Comparison of ENCODE assay signal across 1 cellular context in the genomic region with DNA sequence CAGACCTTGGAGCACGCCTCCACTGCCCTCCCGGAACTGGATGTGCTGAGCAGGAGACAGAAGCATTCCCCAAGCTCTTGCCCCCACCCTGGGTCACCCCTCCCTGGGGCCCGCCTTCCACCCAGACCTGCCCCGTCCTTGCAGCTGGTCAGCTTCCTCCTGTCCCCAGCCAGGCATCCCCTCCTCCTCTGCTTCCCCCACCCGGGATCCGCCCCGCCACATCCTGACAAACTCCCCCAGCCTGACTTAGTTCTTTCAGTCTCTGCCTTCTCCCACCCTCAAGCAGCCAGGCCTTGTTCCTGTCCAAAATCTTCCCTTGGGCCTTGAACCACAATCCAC.
A peak's percentile ranks its signal among the peaks of the same experiment; 100 is the strongest.
TF ChIP-seq lines count a peak whose summit lies in the region.

No MANE protein-coding gene starts in this region.

TF ChIP-seq in HepG2, 621 proteins besides CTCF, POLR2A, EP300 and RAD21 (continued from another document):
- TF ChIP-seq, protein P1, sequence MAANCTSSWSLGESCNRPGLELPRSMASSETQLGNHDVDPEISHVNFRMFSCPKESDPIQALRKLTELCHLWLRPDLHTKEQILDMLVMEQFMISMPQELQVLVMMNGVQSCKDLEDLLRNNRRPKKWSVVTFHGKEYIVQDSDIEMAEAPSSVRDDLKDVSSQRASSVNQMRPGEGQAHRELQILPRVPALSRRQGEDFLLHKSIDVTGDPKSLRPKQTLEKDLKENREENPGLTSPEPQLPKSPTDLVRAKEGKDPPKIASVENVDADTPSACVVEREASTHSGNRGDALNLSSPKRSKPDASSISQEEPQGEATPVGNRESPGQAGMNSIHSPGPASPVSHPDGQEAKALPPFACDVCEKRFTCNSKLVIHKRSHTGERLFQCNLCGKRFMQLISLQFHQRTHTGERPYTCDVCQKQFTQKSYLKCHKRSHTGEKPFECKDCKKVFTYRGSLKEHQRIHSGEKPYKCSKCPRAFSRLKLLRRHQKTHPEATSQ (CRISPR knock-in tag; IDR thresholded peaks at IDR 0.05; ENCODE audit: borderline replicate concordance), result no peak
- no peak for TF ChIP-seq TAF15 (IDR thresholded peaks at IDR 0.05; ENCODE audit: low read depth, low read length, poor library complexity, severe bottlenecking)
- TF ChIP-seq, protein P2, sequence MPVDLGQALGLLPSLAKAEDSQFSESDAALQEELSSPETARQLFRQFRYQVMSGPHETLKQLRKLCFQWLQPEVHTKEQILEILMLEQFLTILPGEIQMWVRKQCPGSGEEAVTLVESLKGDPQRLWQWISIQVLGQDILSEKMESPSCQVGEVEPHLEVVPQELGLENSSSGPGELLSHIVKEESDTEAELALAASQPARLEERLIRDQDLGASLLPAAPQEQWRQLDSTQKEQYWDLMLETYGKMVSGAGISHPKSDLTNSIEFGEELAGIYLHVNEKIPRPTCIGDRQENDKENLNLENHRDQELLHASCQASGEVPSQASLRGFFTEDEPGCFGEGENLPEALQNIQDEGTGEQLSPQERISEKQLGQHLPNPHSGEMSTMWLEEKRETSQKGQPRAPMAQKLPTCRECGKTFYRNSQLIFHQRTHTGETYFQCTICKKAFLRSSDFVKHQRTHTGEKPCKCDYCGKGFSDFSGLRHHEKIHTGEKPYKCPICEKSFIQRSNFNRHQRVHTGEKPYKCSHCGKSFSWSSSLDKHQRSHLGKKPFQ (CRISPR knock-in tag; IDR thresholded peaks at IDR 0.05; ENCODE audit: insufficient replicate concordance), result peak; percentile 4
- TF ChIP-seq FOXO1 (CRISPR knock-in tag; IDR thresholded peaks at IDR 0.05), result no peak
- TF ChIP-seq, protein P3, sequence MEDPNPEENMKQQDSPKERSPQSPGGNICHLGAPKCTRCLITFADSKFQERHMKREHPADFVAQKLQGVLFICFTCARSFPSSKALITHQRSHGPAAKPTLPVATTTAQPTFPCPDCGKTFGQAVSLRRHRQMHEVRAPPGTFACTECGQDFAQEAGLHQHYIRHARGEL (CRISPR knock-in tag; IDR thresholded peaks at IDR 0.05), result no peak
- TF ChIP-seq MED1 (CRISPR knock-in tag; IDR thresholded peaks at IDR 0.05), result no peak
- TF ChIP-seq, protein P4, sequence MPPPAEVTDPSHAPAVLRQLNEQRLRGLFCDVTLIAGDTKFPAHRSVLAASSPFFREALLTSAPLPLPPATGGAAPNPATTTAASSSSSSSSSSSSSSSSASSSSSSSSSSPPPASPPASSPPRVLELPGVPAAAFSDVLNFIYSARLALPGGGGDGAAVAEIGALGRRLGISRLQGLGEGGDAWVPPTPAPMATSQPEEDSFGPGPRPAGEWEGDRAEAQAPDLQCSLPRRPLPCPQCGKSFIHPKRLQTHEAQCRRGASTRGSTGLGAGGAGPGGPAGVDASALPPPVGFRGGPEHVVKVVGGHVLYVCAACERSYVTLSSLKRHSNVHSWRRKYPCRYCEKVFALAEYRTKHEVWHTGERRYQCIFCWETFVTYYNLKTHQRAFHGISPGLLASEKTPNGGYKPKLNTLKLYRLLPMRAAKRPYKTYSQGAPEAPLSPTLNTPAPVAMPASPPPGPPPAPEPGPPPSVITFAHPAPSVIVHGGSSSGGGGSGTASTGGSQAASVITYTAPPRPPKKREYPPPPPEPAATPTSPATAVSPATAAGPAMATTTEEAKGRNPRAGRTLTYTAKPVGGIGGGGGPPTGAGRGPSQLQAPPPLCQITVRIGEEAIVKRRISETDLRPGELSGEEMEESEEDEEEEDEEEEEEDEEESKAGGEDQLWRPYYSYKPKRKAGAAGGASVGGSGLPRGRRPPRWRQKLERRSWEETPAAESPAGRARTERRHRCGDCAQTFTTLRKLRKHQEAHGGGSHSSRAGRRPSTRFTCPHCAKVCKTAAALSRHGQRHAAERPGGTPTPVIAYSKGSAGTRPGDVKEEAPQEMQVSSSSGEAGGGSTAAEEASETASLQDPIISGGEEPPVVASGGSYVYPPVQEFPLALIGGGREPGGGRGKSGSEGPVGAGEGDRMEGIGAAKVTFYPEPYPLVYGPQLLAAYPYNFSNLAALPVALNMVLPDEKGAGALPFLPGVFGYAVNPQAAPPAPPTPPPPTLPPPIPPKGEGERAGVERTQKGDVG (CRISPR knock-in tag; IDR thresholded peaks at IDR 0.05; ENCODE audit: borderline replicate concordance), result no peak
- TF ChIP-seq ZNF205 (CRISPR knock-in tag; IDR thresholded peaks at IDR 0.05), result no peak
- no peak for TF ChIP-seq SMARCE1 (IDR thresholded peaks at IDR 0.05; ENCODE audit: borderline replicate concordance)
- TF ChIP-seq, protein P5, sequence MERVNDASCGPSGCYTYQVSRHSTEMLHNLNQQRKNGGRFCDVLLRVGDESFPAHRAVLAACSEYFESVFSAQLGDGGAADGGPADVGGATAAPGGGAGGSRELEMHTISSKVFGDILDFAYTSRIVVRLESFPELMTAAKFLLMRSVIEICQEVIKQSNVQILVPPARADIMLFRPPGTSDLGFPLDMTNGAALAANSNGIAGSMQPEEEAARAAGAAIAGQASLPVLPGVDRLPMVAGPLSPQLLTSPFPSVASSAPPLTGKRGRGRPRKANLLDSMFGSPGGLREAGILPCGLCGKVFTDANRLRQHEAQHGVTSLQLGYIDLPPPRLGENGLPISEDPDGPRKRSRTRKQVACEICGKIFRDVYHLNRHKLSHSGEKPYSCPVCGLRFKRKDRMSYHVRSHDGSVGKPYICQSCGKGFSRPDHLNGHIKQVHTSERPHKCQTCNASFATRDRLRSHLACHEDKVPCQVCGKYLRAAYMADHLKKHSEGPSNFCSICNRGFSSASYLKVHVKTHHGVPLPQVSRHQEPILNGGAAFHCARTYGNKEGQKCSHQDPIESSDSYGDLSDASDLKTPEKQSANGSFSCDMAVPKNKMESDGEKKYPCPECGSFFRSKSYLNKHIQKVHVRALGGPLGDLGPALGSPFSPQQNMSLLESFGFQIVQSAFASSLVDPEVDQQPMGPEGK (CRISPR knock-in tag; IDR thresholded peaks at IDR 0.05), result peak; percentile 96
- TF ChIP-seq, protein P6, sequence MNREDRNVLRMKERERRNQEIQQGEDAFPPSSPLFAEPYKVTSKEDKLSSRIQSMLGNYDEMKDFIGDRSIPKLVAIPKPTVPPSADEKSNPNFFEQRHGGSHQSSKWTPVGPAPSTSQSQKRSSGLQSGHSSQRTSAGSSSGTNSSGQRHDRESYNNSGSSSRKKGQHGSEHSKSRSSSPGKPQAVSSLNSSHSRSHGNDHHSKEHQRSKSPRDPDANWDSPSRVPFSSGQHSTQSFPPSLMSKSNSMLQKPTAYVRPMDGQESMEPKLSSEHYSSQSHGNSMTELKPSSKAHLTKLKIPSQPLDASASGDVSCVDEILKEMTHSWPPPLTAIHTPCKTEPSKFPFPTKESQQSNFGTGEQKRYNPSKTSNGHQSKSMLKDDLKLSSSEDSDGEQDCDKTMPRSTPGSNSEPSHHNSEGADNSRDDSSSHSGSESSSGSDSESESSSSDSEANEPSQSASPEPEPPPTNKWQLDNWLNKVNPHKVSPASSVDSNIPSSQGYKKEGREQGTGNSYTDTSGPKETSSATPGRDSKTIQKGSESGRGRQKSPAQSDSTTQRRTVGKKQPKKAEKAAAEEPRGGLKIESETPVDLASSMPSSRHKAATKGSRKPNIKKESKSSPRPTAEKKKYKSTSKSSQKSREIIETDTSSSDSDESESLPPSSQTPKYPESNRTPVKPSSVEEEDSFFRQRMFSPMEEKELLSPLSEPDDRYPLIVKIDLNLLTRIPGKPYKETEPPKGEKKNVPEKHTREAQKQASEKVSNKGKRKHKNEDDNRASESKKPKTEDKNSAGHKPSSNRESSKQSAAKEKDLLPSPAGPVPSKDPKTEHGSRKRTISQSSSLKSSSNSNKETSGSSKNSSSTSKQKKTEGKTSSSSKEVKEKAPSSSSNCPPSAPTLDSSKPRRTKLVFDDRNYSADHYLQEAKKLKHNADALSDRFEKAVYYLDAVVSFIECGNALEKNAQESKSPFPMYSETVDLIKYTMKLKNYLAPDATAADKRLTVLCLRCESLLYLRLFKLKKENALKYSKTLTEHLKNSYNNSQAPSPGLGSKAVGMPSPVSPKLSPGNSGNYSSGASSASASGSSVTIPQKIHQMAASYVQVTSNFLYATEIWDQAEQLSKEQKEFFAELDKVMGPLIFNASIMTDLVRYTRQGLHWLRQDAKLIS (CRISPR knock-in tag; IDR thresholded peaks at IDR 0.05), result no peak
TF ChIP-seq in HepG2: peak in this region for 24.
